ENCODE assay signal across 1 cellular context in the genomic region with DNA sequence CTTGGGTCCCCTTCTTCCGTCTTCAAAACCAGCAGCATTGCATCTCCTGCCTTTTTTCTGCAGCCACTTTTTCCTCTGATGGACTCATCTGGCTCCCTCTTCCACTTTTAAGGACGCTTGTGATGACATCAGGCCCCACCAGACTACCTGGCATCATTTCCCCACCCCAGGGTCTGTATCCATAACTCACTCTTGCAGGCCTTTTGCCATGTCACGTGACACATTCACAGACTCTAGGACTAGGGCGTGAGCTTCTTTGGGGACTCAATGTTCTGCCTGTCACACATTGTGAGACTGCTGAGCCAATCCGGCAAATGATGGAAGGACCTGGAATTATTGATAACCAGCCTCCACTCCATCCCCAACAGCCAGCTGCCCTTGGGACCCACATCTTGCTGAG.
TF ChIP-seq lines count a peak whose summit lies in the region.

No MANE protein-coding gene starts in this region.

TF ChIP-seq in GM12878, 131 proteins besides CTCF, POLR2A, EP300 and RAD21:
- peak; percentile 37; the same call in 1 of the 2 replicates for TF ChIP-seq RAD51 (IDR thresholded peaks at IDR 0.05)
- no peak for TF ChIP-seq JUNB (IDR thresholded peaks at IDR 0.05)
- TF ChIP-seq RBBP5 (conservative IDR thresholded peaks at IDR 0.05) = no peak
